Comparison of ENCODE assay signal across 2 cellular contexts in genomic region chr1:109719337-109719837, GRCh38.
A peak's percentile ranks its signal among the peaks of the same experiment; 100 is the strongest.
TF ChIP-seq lines count a peak whose summit lies in the region.

No MANE protein-coding gene starts in this region.

TF ChIP-seq in K562, 482 proteins besides CTCF, POLR2A, EP300 and RAD21 (continues in another document):
- peak; percentile 72 for TF ChIP-seq ZNF644 (tag; IDR thresholded peaks at IDR 0.05; ENCODE audit: low read depth)
- TF ChIP-seq ATF7 (IDR thresholded peaks at IDR 0.05), result peak; percentile 42; the same call in 1 of the 2 replicates
- 0 out of 2 replicates have a peak, but pooled peaks have one; percentile 49 for TF ChIP-seq L3MBTL2 (IDR thresholded peaks at IDR 0.05)
- TF ChIP-seq C11orf30 (IDR thresholded peaks at IDR 0.05; ENCODE audit: low read depth), result peak; percentile 99
- TF ChIP-seq, protein P1, sequence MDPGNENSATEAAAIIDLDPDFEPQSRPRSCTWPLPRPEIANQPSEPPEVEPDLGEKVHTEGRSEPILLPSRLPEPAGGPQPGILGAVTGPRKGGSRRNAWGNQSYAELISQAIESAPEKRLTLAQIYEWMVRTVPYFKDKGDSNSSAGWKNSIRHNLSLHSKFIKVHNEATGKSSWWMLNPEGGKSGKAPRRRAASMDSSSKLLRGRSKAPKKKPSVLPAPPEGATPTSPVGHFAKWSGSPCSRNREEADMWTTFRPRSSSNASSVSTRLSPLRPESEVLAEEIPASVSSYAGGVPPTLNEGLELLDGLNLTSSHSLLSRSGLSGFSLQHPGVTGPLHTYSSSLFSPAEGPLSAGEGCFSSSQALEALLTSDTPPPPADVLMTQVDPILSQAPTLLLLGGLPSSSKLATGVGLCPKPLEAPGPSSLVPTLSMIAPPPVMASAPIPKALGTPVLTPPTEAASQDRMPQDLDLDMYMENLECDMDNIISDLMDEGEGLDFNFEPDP (CRISPR knock-in tag; IDR thresholded peaks at IDR 0.05), result no peak
- no peak for TF ChIP-seq HES1 (IDR thresholded peaks at IDR 0.05; ENCODE audit: low read depth)
- TF ChIP-seq ESRRB (CRISPR knock-in tag; IDR thresholded peaks at IDR 0.05; ENCODE audit: borderline replicate concordance), result no peak
- 0 out of 2 replicates have a peak, but pooled peaks have one; percentile 29 for TF ChIP-seq ZNF239 (CRISPR knock-in tag; IDR thresholded peaks at IDR 0.05)
- TF ChIP-seq, protein P2, sequence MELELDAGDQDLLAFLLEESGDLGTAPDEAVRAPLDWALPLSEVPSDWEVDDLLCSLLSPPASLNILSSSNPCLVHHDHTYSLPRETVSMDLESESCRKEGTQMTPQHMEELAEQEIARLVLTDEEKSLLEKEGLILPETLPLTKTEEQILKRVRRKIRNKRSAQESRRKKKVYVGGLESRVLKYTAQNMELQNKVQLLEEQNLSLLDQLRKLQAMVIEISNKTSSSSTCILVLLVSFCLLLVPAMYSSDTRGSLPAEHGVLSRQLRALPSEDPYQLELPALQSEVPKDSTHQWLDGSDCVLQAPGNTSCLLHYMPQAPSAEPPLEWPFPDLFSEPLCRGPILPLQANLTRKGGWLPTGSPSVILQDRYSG (tag; conservative IDR thresholded peaks at IDR 0.05; ENCODE audit: low read depth), result peak; percentile 88; the same call in 1 of the 2 replicates
- peak; percentile 39; the same call in 1 of the 2 replicates for TF ChIP-seq NFIC (IDR thresholded peaks at IDR 0.05)
- TF ChIP-seq ZFX (CRISPR knock-in tag; IDR thresholded peaks at IDR 0.05), result peak; percentile 48
- 0 out of 2 replicates have a peak, but pooled peaks have one; percentile 44 for TF ChIP-seq ZNF76 (CRISPR knock-in tag; IDR thresholded peaks at IDR 0.05; ENCODE audit: borderline replicate concordance)
- TF ChIP-seq CHAMP1 (IDR thresholded peaks at IDR 0.05), result peak; percentile 38; the same call in 1 of the 2 replicates
- TF ChIP-seq DDX20 (tag; IDR thresholded peaks at IDR 0.05; ENCODE audit: low read depth), result 0 out of 2 replicates have a peak, but pooled peaks have one; percentile 57
- 0 out of 2 replicates have a peak, but pooled peaks have one; percentile 8 for TF ChIP-seq TEAD2 (tag; IDR thresholded peaks at IDR 0.05)
- 0 out of 2 replicates have a peak, but pooled peaks have one; percentile 56 for TF ChIP-seq CHCHD3 (CRISPR knock-in tag; IDR thresholded peaks at IDR 0.05)
- TF ChIP-seq NR2C1 (IDR thresholded peaks at IDR 0.05), result no peak
- TF ChIP-seq NR2C1 (tag; IDR thresholded peaks at IDR 0.05), result peak; percentile 46; the same call in 1 of the 2 replicates
- TF ChIP-seq ELF2 (CRISPR knock-in tag; IDR thresholded peaks at IDR 0.05), result 0 out of 2 replicates have a peak, but pooled peaks have one; percentile 19
- TF ChIP-seq EP400 (IDR thresholded peaks at IDR 0.05), result peak; percentile 67; the same call in 1 of the 2 replicates
- peak; percentile 61; the same call in 1 of the 2 replicates for TF ChIP-seq ADNP (tag; IDR thresholded peaks at IDR 0.05)
- TF ChIP-seq BACH1 (tag; IDR thresholded peaks at IDR 0.05), result peak; percentile 98
- 0 out of 2 replicates have a peak, but pooled peaks have one; percentile 17 for TF ChIP-seq NCOR1 (IDR thresholded peaks at IDR 0.05)
- TF ChIP-seq MAFF (IDR thresholded peaks at IDR 0.05; ENCODE audit: low read length), result peak; percentile 99
- 0 out of 2 replicates have a peak, but pooled peaks have one; percentile 14 for TF ChIP-seq ZBTB12 (CRISPR knock-in tag; IDR thresholded peaks at IDR 0.05)
- TF ChIP-seq FOSL1 (tag; conservative IDR thresholded peaks at IDR 0.05), result peak; percentile 88

TF ChIP-seq in HEK293T, 16 proteins besides CTCF, POLR2A, EP300 and RAD21:
- TF ChIP-seq FOXA1 (IDR thresholded peaks at IDR 0.05) (no peak), LEF1 (IDR thresholded peaks at IDR 0.05; ENCODE audit: borderline replicate concordance) (no peak), BHLHE40 (IDR thresholded peaks at IDR 0.05; ENCODE audit: borderline replicate concordance) (no peak), HDGF (IDR thresholded peaks at IDR 0.05; ENCODE audit: borderline replicate concordance) (no peak), CTBP1 (IDR thresholded peaks at IDR 0.05; ENCODE audit: borderline replicate concordance) (no peak), ZNF384 (IDR thresholded peaks at IDR 0.05) (no peak)
- TF ChIP-seq, protein P3, sequence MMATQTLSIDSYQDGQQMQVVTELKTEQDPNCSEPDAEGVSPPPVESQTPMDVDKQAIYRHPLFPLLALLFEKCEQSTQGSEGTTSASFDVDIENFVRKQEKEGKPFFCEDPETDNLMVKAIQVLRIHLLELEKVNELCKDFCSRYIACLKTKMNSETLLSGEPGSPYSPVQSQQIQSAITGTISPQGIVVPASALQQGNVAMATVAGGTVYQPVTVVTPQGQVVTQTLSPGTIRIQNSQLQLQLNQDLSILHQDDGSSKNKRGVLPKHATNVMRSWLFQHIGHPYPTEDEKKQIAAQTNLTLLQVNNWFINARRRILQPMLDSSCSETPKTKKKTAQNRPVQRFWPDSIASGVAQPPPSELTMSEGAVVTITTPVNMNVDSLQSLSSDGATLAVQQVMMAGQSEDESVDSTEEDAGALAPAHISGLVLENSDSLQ (IDR thresholded peaks at IDR 0.05), result no peak
